In the genomic region with DNA sequence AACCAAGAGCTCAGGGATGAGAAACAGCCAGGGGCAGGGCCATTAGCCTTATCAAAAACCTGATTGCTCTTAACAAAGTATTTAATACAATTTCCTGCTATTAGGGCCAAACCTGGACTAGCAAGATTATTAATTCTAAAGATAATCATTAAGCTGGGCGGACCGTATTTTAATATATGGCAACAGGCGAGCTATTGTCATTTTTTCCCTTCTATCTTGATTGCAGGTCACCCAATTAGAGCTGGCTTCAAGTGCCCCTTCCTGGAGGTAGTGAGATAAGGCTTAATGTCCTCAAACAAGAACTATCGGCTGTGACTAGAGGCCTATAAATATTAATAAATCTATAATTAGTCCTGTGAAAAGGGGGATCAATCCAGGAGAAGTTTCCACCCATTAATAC, we compare ENCODE assay signal across 28 cellular contexts.
"Had no signal": no experiment of that assay in that cellular context is flagged by ENCODE, and none has a peak within 500 bp of the region (broad histone marks: within the 10 kb centered on the region; RNA-seq: fewer than 3 reads in every experiment).

No MANE protein-coding gene starts in this region.

- H3K4me1 ChIP-seq: colonic mucosa, gastrocnemius medialis, left lung, lower lobe of right lung had no signal

- H3K36me3 ChIP-seq: colonic mucosa, esophagus squamous epithelium, gastrocnemius medialis, heart right ventricle, left lung, lower lobe of right lung had no signal

- H3K27ac ChIP-seq: colonic mucosa, epithelial cell of prostate, esophagus squamous epithelium, gastrocnemius medialis, heart right ventricle, left lung, lower lobe of right lung had no signal

- H3K4me3 Mint-ChIP-seq: dendritic cell treated with granulocyte-macrophage colony-stimulating factor and Interleukin-4, amounts not matched to agents 40 ng/mL and 50 ng/mL, for 4 days; effector memory CD8-positive, alpha-beta T cell; endodermal cell; mesothelial cell of epicardium; naive B cell had no signal

- H3K4me3 ChIP-seq: colonic mucosa, esophagus squamous epithelium, gastrocnemius medialis, heart right ventricle, left lung, lower lobe of right lung, mucosa of descending colon had no signal

- H3K36me3 Mint-ChIP-seq: mesothelial cell of epicardium had no signal

- ATAC-seq: effector memory CD8-positive, alpha-beta T cell; esophagus mucosa; gastrocnemius medialis; heart right ventricle; left cardiac atrium; left lung; left ventricle myocardium superior; lower lobe of right lung; mucosa of descending colon had no signal

- FAIRE-seq: endometrium, islet of Langerhans, keratinocyte had no signal

- H3K27ac Mint-ChIP-seq: dendritic cell treated with granulocyte-macrophage colony-stimulating factor and Interleukin-4, amounts not matched to agents 40 ng/mL and 50 ng/mL, for 4 days; effector memory CD8-positive, alpha-beta T cell; endodermal cell; mesothelial cell of epicardium; naive B cell had no signal

- H3K9me3 Mint-ChIP-seq: dendritic cell treated with granulocyte-macrophage colony-stimulating factor and Interleukin-4, amounts not matched to agents 40 ng/mL and 50 ng/mL, for 4 days; effector memory CD8-positive, alpha-beta T cell; endodermal cell; mesothelial cell of epicardium had no signal

- DNase-seq: colonic mucosa; cortex of kidney; effector CD8-positive, alpha-beta T cell; effector memory CD8-positive, alpha-beta T cell; endodermal cell; erythroblast; esophagus squamous epithelium; foreskin fibroblast; foreskin melanocyte; gastrocnemius medialis; glutamatergic neuron; head of caudate nucleus; heart right ventricle; hippocampal formation; left cardiac atrium; left lung; left ventricle myocardium superior; lower lobe of right lung; mesenchymal stem cell; mucosa of descending colon; naive B cell had no signal

- H3K9me3 ChIP-seq: colonic mucosa, esophagus squamous epithelium, gastrocnemius medialis, left lung, lower lobe of right lung, mucosa of descending colon had no signal

- H3K4me1 Mint-ChIP-seq: naive B cell had no signal
